8 cellular contexts compared by ENCODE assay signal in the genomic region with DNA sequence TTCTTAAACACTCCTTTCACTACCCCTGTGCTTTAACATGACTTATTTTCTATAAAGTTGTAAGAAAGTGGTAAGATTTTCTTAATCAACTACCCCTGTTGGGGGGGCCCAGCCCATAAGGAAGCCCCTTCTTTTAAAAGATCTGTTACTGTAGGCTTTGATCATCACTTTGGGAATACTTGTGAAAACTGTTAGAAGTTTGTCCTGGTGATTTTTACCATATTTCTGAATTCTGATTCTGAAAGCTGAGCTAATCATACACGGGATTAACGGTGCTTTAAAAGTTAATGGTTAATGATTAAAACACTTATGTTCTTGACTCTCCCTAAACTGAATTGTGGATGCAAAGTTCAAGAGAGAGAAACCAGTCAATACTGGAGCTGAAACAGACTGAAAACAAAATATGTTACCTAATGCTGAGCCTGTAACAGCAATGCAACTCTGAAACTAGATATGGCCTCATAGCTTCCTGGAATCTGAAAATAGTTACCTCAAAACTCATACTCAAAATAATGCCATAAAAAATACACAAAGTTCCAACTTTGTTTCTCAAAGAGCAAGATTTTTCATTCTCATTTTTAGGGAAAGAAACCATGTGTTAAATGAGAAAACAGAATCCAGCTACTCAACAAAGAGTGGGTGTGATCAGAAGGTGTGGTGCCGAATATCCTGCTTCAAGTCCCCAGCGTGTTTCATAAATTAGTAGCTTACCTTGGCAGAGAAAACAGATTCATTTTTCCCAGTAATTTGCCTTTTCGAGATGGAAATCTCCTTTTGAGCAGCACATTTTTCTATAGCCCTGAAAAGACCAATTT. TPM values are rescaled to one million over a fixed set of nuclear protein-coding genes. Genes with fewer than 3 reads are reported as not detected.
DNase-seq lines count a peak whose midpoint lies in the region; ATAC-seq, FAIRE-seq and TF ChIP-seq lines count a peak whose summit lies in the region.

No MANE protein-coding gene starts in this region.

- H3K27ac Mint-ChIP-seq in osteocyte (ENCODE audit: unreplicated experiment) (peak overlapping the region; percentile 86), T-cell (no peak overlapping the region)

- H3K9me3 ChIP-seq in GM12878 (replicated peaks; ENCODE audit: control insufficient read depth, insufficient read depth, low read length), result no peaks in the 10 kb centered on the region

- H3K4me1 Mint-ChIP-seq in osteocyte (ENCODE audit: unreplicated experiment) (peaks cover 27% of the 10 kb centered on the region), T-cell (peaks cover 3 to 4% (median 3%) of the 10 kb centered on the region in 3 donors)

- TF ChIP-seq EP300 in GM12878 (IDR thresholded peaks at IDR 0.05; ENCODE audit: borderline replicate concordance in 1 of 2, control insufficient read depth in 1 of 2, low read depth in 2 of 2, low read length in 2 of 2), result peak; percentile 28 to 38; a peak in 2 of 4 replicates

- H3K9ac ChIP-seq in GM12878 (ENCODE audit: control insufficient read depth, insufficient read depth, low read length), result no peak overlapping the region

- TF ChIP-seq RAD21 in GM12878 (IDR thresholded peaks at IDR 0.05; ENCODE audit: insufficient read depth, low read depth, low read length), result no peak

- intact Hi-C loops in GM12878 (cut with micrococcal nuclease; ENCODE audit: unreplicated experiment), result loop anchor here (1.0 to 10.0 kb wide), 5 partner anchors 315 to 1259 kb away; a partner anchor contains a TSS

- H3K79me2 ChIP-seq in GM12878 (ENCODE audit: control insufficient read depth, insufficient read depth, low read length), result no peaks in the 10 kb centered on the region

- CTCF ChIA-PET in GM12878 (lab: Yijun Ruan, JAX), result interaction anchor here (0.6 to 5.8 kb wide), 22 partner anchors 8 to 935 kb away, joined by 3 to 60 read pairs (median 4); a partner anchor contains a TSS
- CTCF ChIA-PET in T-cell (lab: Charles Lee), result interaction anchor here (0.5 to 1.9 kb wide), 3 partner anchors 8 to 932 kb away, joined by 3 to 6 read pairs (median 5); no protein-coding TSS in a partner anchor

- no peaks in the 10 kb centered on the region for H3K36me3 ChIP-seq in GM12878 (ENCODE audit: control insufficient read depth in 2 of 2, insufficient read depth in 2 of 2, low read length in 1 of 2)

- no peak overlapping the region for H2AFZ ChIP-seq in GM12878 (ENCODE audit: control insufficient read depth, low read depth, low read length)

- SMC1A ChIA-PET in GM12878 (lab: Charles Lee; ENCODE audit: uncharacterized antibody, unreplicated experiment), result interaction anchor here (0.7 to 4.1 kb wide), 30 partner anchors 8 to 1251 kb away, joined by 3 to 38 read pairs (median 4); a partner anchor contains a TSS

- FAIRE-seq in GM12878 (lab: Jason Lieb, UNC), result peak; percentile 73

- POLR2A ChIA-PET in GM12878 (lab: Charles Lee) (interaction anchor here (0.6 to 1.2 kb wide), 2 partner anchors 315 to 950 kb away, joined by 3 read pairs; a partner anchor contains a TSS), T-cell (lab: Charles Lee) (interaction anchor here in 1 of 2 donors (0.6 kb wide), 1 partner anchor 1135 kb away, joined by 3 read pairs; no protein-coding TSS in a partner anchor)

- TF ChIP-seq CTCF in GM12878 (IDR thresholded peaks at IDR 0.05 in 2 of 3, conservative IDR thresholded peaks at IDR 0.05 in 1 of 3; ENCODE audit: control insufficient read depth in 2 of 3, extremely low read depth in 1 of 3, insufficient read depth in 1 of 3, low read depth in 3 of 3, low read length in 3 of 3), result no peak
- no peak for TF ChIP-seq CTCF in osteocyte (IDR thresholded peaks at IDR 0.05)

- no peaks in the 10 kb centered on the region for H4K20me1 ChIP-seq in GM12878 (ENCODE audit: control insufficient read depth, insufficient read depth)

- H3K36me3 Mint-ChIP-seq in osteocyte (ENCODE audit: unreplicated experiment) (no peaks in the 10 kb centered on the region), T-cell (no peaks in the 10 kb centered on the region)

- H3K9me3 Mint-ChIP-seq in osteocyte (ENCODE audit: unreplicated experiment) (peaks cover 3% of the 10 kb centered on the region), T-cell (no peaks in the 10 kb centered on the region)

- ATAC-seq in GM18520 (IDR thresholded peaks at IDR 0.05; ENCODE audit: unreplicated experiment), result peak; percentile 66
- peak; percentile 67 for ATAC-seq in HG02759 (IDR thresholded peaks at IDR 0.05; ENCODE audit: unreplicated experiment)
- peak; percentile 85 for ATAC-seq in GM12878
- no peak for ATAC-seq in T-cell (replicated peaks in 1 of 4)

- peak overlapping the region; percentile 17; the same call in 1 of the 2 replicates for H3K27ac ChIP-seq in GM12878 (ENCODE audit: control insufficient read depth, insufficient read depth)

- RAD21 ChIA-PET in GM12878 (lab: Charles Lee; ENCODE audit: unreplicated experiment), result interaction anchor here (0.6 to 3.8 kb wide), 16 partner anchors 21 to 1291 kb away, joined by 3 to 44 read pairs (median 4); a partner anchor contains a TSS

- no peak overlapping the region for H3K4me3 Mint-ChIP-seq in osteocyte (ENCODE audit: unreplicated experiment)
- no peak overlapping the region for H3K4me3 Mint-ChIP-seq in T-cell

- H3K4me2 ChIP-seq in GM12878 (ENCODE audit: control insufficient read depth, insufficient read depth), result peak overlapping the region; percentile 31

- no peaks in the 10 kb centered on the region for H3K27me3 ChIP-seq in GM12878 (replicated peaks in 1 of 2; ENCODE audit: control insufficient read depth in 2 of 2, insufficient read depth in 2 of 2, low read length in 1 of 2)

- DNase-seq in GM12878 (ENCODE audit: low read depth, low spot score) (peak; percentile 59), osteocyte (ENCODE audit: extremely low spot score, unreplicated experiment) (no peak), T-cell (no peak), DMS153 treated with DMSO at 0.1 percent for 48 hours (lab: John Stamatoyannopoulos, UW; ENCODE audit: unreplicated experiment) (no peak), SIG-M5 (lab: John Stamatoyannopoulos, UW) (no peak)
- DNase-seq in stimulated activated CD4-positive, alpha-beta T cell treated with anti-CD3 and anti-CD28 coated beads, Interleukin-4, amount 100 ng/mL, for 1 hour, result no peak

- no peak for TF ChIP-seq POLR2A in GM12878 (IDR thresholded peaks at IDR 0.05; ENCODE audit: low read depth, low read length)

- H3K27me3 Mint-ChIP-seq in osteocyte (ENCODE audit: unreplicated experiment) (peaks cover 8% of the 10 kb centered on the region), T-cell (no peaks in the 10 kb centered on the region)

- in situ Hi-C loops in GM12878 (cut with MboI), result loop anchor here (5.0 to 25.0 kb wide), 3 partner anchors 281 to 941 kb away; a partner anchor contains a TSS

- H3K4me3 ChIP-seq in GM12878, result peak overlapping the region; percentile 28; the same call in 1 of the 2 replicates

- WGBS in GM12878 (ENCODE audit: insufficient coverage, insufficient replicate concordance, low lambda C conversion rate, missing lambda C conversion rate), result 10% methylated on average over 5 of the region's 5 CpGs

- peaks cover 16% of the 10 kb centered on the region for H3K4me1 ChIP-seq in GM12878 (ENCODE audit: control insufficient read depth, insufficient read depth, low read length)

- no TSS peak for BruUV-seq in GM12878 (replicated peaks; lab: Mats Ljungman, UMichigan)

TF ChIP-seq in GM12878, 131 proteins besides CTCF, POLR2A, EP300 and RAD21 (continues in another document):
- peak; percentile 61; the same call in 1 of the 2 replicates for TF ChIP-seq ATF7 (IDR thresholded peaks at IDR 0.05; ENCODE audit: low read depth)
- no peak for TF ChIP-seq NBN (IDR thresholded peaks at IDR 0.05)

RNA-seq across cellular contexts. Expression of a gene that starts 31.6 kb away (rescaled TPM):
- not detected in 2 replicates for total RNA-seq in GM12878 (2013; cell fraction: nucleolus; rRNA removed)
- total RNA-seq in GM12878 (2014; rRNA removed), result not detected in 2 replicates
- not detected in 2 replicates for total RNA-seq in GM12878 (2014; rRNA removed; fragmentation: Illumina TruSeq; extraction: Trizol)
- total RNA-seq in GM12878 (2021), result not detected in 2 replicates
- polyA plus RNA-seq in GM12878 (2011; ENCODE audit: low read depth), result not detected
- not detected in 2 replicates for polyA plus RNA-seq in GM12878 (2011; rRNA removed)
- polyA plus RNA-seq in GM12878 (2011; cell fraction: cytosol; rRNA removed), result not detected in 2 replicates
- not detected in 2 replicates for polyA plus RNA-seq in GM12878 (2011; cell fraction: nucleus; rRNA removed)
- polyA plus RNA-seq in GM12878 (2012), result not detected in 2 replicates
- polyA plus RNA-seq in GM12878 (2014; fragmentation: Illumina TruSeq; extraction: Trizol), result not detected in 2 replicates
- polyA plus RNA-seq in GM12878 (2014; fragmentation: Nextera tagmentation; extraction: Ambion mirVana), result not detected
- not detected in 2 replicates for polyA plus RNA-seq in GM12878 (2014; rRNA removed)
- polyA plus RNA-seq in GM12878 (2016; fragmentation: Nextera tagmentation; extraction: Ambion mirVana), result not detected
- not detected in 2 replicates for polyA minus RNA-seq in GM12878 (2011; rRNA and poly(A)+ RNA removed)
- not detected in 2 replicates for polyA minus RNA-seq in GM12878 (2011; cell fraction: cytosol; rRNA and poly(A)+ RNA removed)
- polyA minus RNA-seq in GM12878 (2011; cell fraction: nucleus; rRNA and poly(A)+ RNA removed), result not detected in 2 replicates
- total RNA-seq in osteocyte, result not detected in 2 replicates
- not detected for total RNA-seq in T-cell

RNA-seq across cellular contexts. Expression of a gene that starts 51.0 kb away (rescaled TPM):
- not detected in 2 replicates for total RNA-seq in GM12878 (2013; cell fraction: nucleolus; rRNA removed)
- total RNA-seq in GM12878 (2014; rRNA removed) (1.1 TPM in 1 of 2 replicates, not detected in the other), GM12878 (2014; rRNA removed; fragmentation: Illumina TruSeq; extraction: Trizol) (not detected in 2 replicates), GM12878 (2021) (0.24 and 0.54 TPM in 2 replicates), osteocyte (not detected in 2 replicates), T-cell (under 1 TPM in 2 of 5 donors, not detected in 3; 0.19 to 0.20 TPM)
- polyA plus RNA-seq in GM12878 (2011; ENCODE audit: low read depth), result not detected
- polyA plus RNA-seq in GM12878 (2011; rRNA removed) (0.08 and 0.20 TPM in 2 replicates), GM12878 (2014; fragmentation: Illumina TruSeq; extraction: Trizol) (0.06 and 0.33 TPM in 2 replicates), GM12878 (2014; fragmentation: Nextera tagmentation; extraction: Ambion mirVana) (under 1 TPM in 1 of 2 experiments, not detected in 1; 0.04 TPM), GM12878 (2014; rRNA removed) (0.10 TPM in 1 of 2 replicates, not detected in the other), GM12878 (2016; fragmentation: Nextera tagmentation; extraction: Ambion mirVana) (under 1 TPM in 1 of 2 experiments, not detected in 1; 0.23 TPM)
- polyA plus RNA-seq in GM12878 (2011; cell fraction: cytosol; rRNA removed), result 0.10 and 0.13 TPM in 2 replicates
- polyA plus RNA-seq in GM12878 (2011; cell fraction: nucleus; rRNA removed), result 0.24 and 0.35 TPM in 2 replicates
- not detected in 2 replicates for polyA plus RNA-seq in GM12878 (2012)
- 0.15 TPM in 1 of 2 replicates, not detected in the other for polyA minus RNA-seq in GM12878 (2011; rRNA and poly(A)+ RNA removed)
- not detected in 2 replicates for polyA minus RNA-seq in GM12878 (2011; cell fraction: cytosol; rRNA and poly(A)+ RNA removed)
- not detected in 2 replicates for polyA minus RNA-seq in GM12878 (2011; cell fraction: nucleus; rRNA and poly(A)+ RNA removed)

Comparison
In these comparisons a context has a peak if more than half of its experiments do, and no peak if none do; other contexts are left out.
1. ATAC-seq: peak in GM18520 (single experiment), HG02759 (single experiment) and GM12878 (single experiment); none in T-cell (0 of 4).